ENCODE assay signal across 1 cellular context in genomic region chr1:184791199-184791935, GRCh38.
TF ChIP-seq lines count a peak whose summit lies in the region.

No MANE protein-coding gene starts in this region.

TF ChIP-seq in endothelial cell of umbilical vein, 7 proteins besides CTCF, POLR2A, EP300 and RAD21:
- no peak for TF ChIP-seq MYC (IDR thresholded peaks at IDR 0.05; ENCODE audit: low read depth, low read length)
- no peak for TF ChIP-seq MAX (IDR thresholded peaks at IDR 0.05; ENCODE audit: insufficient read depth, insufficient read length)
- no peak for TF ChIP-seq GATA2 (IDR thresholded peaks at IDR 0.05; ENCODE audit: insufficient read depth, insufficient read length, low read depth, low read length)
